Comparison of ENCODE assay signal across 11 cellular contexts in genomic region chr4:150033937-150034336, GRCh38. TPM values are rescaled to one million over a fixed set of nuclear protein-coding genes. Genes with fewer than 3 reads are reported as not detected.
DNase-seq lines count a peak whose midpoint lies in the region; ATAC-seq and TF ChIP-seq lines count a peak whose summit lies in the region.
"Had no signal": no experiment of that assay in that cellular context is flagged by ENCODE, and none has a peak within 500 bp of the region (broad histone marks: within the 10 kb centered on the region; RNA-seq: fewer than 3 reads in every experiment).

No MANE protein-coding gene starts in this region.

- no peaks in the 10 kb centered on the region for H3K27me3 ChIP-seq in colonic mucosa

- no peak overlapping the region for H3K4me3 ChIP-seq in colonic mucosa
- H3K4me3 ChIP-seq: smooth muscle cell had no signal

- TF ChIP-seq CTCF in colonic mucosa (IDR thresholded peaks at IDR 0.05), result no peak

- intact Hi-C loops in colonic mucosa (cut with DNase I), result no loop called here

- ATAC-seq in GM19023 (IDR thresholded peaks at IDR 0.05; ENCODE audit: unreplicated experiment), result no peak
- no peak for ATAC-seq in GM21423 (IDR thresholded peaks at IDR 0.05; ENCODE audit: unreplicated experiment)
- ATAC-seq: natural killer cell had no signal

- H3K9ac ChIP-seq in colonic mucosa (ENCODE audit: low read depth in 2 of 2, low read length in 2 of 2), result no peak overlapping the region

- no peak overlapping the region for H3K27ac ChIP-seq in colonic mucosa

- peak; percentile 48 for DNase-seq in NCI-H345 (lab: John Stamatoyannopoulos, UW)
- DNase-seq in NCI-H345 treated with DMSO at 0.1 percent for 48 hours (lab: John Stamatoyannopoulos, UW; ENCODE audit: unreplicated experiment), result no peak
- peak; percentile 37 for DNase-seq in NCI-H226
- DNase-seq in colonic mucosa, result peak; percentile 77
- peak; percentile 53 for DNase-seq in smooth muscle cell of the brain vasculature (ENCODE audit: low read depth, low spot score)
- DNase-seq in RKO (ENCODE audit: low spot score), result no peak
- DNase-seq: activated naive CD8-positive, alpha-beta T cell treated with anti-CD3 and anti-CD28 coated beads, Interleukin-2, amount 10 ng/mL, durations not matched to agents 7 days and 5 days; natural killer cell had no signal

- H3K9me3 ChIP-seq in colonic mucosa, result no peaks in the 10 kb centered on the region

- H3K36me3 ChIP-seq in colonic mucosa, result no peaks in the 10 kb centered on the region

- H3K4me1 ChIP-seq in colonic mucosa, result no peaks in the 10 kb centered on the region

RNA-seq across cellular contexts. Expression of gene DCLK2, which starts 44.3 kb away (rescaled TPM):
- total RNA-seq in colonic mucosa, result 1 to 10 TPM; 3.1 to 3.9 TPM
- total RNA-seq: activated naive CD8-positive, alpha-beta T cell treated with anti-CD3 and anti-CD28 coated beads, Interleukin-2, amount 10 ng/mL, durations not matched to agents 7 days and 5 days had no signal

Comparison
In these comparisons a context has a peak if more than half of its experiments do, and no peak if none do; other contexts are left out.
1. DNase-seq: peak in NCI-H345 (single experiment), NCI-H226 (single experiment), colonic mucosa (single experiment) and smooth muscle cell of the brain vasculature (single experiment); none in NCI-H345 treated with DMSO at 0.1 percent for 48 hours (single experiment) and RKO (single experiment).